10 cellular contexts compared by ENCODE assay signal in the genomic region with DNA sequence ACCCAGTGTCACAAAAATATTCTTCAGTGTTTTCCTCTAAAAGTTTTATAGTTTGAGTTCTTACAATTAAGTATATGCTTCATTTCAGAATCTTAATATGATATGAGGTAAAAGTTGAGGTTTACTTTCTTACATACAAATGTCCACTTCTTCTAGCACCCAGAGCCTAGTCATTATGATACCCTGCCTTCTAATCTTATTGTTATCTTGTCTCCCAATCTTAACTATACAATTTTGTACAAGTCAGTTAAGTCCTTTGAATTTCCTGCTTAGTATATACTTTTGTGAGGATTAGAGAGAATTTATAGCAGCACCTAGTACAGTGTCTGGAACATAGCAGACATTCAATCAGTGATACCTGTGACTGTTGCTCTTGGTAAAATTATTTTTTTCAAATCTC. TPM values are rescaled to one million over a fixed set of nuclear protein-coding genes. Genes with fewer than 3 reads are reported as not detected.
"Had no signal": no experiment of that assay in that cellular context is flagged by ENCODE, and none has a peak within 500 bp of the region (broad histone marks: within the 10 kb centered on the region; RNA-seq: fewer than 3 reads in every experiment).

No MANE protein-coding gene starts in this region.

- H3K27ac Mint-ChIP-seq: HFFc6, IgD-negative memory B cell had no signal

- DNase-seq: GM23248, GOT3, H7, HFFc6, KBM-7 had no signal

- FAIRE-seq: HTR-8/SVneo had no signal

- H3K4me3 Mint-ChIP-seq: HFFc6, IgD-negative memory B cell had no signal

- ATAC-seq: HCT116 had no signal

- H3K27me3 Mint-ChIP-seq: IgD-negative memory B cell had no signal

- H3K9me3 Mint-ChIP-seq: HFFc6, IgD-negative memory B cell had no signal

RNA-seq across cellular contexts. Expression of a gene that starts 42.7 kb away (rescaled TPM):
- total RNA-seq: GM23248, H4, H7, HFFc6, HT-29 had no signal
- polyA plus RNA-seq: GM23248, IgD-negative memory B cell had no signal
